Comparison of ENCODE assay signal across 17 cellular contexts in the genomic region with DNA sequence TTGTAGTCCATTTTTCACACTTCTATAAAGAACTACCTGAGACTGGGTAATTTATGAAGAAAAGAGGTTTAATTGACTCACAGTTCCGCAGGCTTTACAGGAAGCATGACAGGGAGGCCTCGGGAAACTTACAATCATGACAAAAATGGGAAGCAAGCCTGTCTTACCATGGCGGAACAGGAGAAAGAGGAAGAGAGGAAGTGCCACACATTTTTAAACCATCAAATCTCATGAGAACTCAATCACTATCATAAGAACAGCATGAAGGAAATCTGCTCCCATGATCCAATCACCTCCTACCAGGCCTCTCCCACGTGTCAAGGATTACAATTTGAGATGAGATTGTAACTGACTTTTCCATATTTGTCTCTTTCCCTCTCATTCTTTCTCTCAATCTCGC.
"Had no signal": no experiment of that assay in that cellular context is flagged by ENCODE, and none has a peak within 500 bp of the region (broad histone marks: within the 10 kb centered on the region; RNA-seq: fewer than 3 reads in every experiment).

No MANE protein-coding gene starts in this region.

- H3K9me3 Mint-ChIP-seq: naive thymus-derived CD4-positive, alpha-beta T cell; nephron progenitor cell; stimulated activated naive CD8-positive, alpha-beta T cell treated with anti-CD3 and anti-CD28 coated beads, Interleukin-15, amount 100 ng/mL, for 72 hours had no signal

- H3K27me3 Mint-ChIP-seq: stimulated activated naive B cell treated with anti-CD40 and anti-IgM and Interleukin-4, amounts not matched to agents 10 μg/mL and 1 μg/mL and 100 μg/mL, for 72 hours; stimulated activated naive CD8-positive, alpha-beta T cell treated with anti-CD3 and anti-CD28 coated beads, Interleukin-15, amount 100 ng/mL, for 72 hours had no signal

- H3K4me1 Mint-ChIP-seq: naive thymus-derived CD4-positive, alpha-beta T cell; nephron progenitor cell; stimulated activated naive CD8-positive, alpha-beta T cell treated with anti-CD3 and anti-CD28 coated beads, Interleukin-15, amount 100 ng/mL, for 72 hours had no signal

- H3K4me3 Mint-ChIP-seq: naive thymus-derived CD4-positive, alpha-beta T cell; nephron progenitor cell; stimulated activated naive B cell treated with anti-CD40 and anti-IgM and Interleukin-4, amounts not matched to agents 10 μg/mL and 1 μg/mL and 100 μg/mL, for 72 hours; stimulated activated naive CD8-positive, alpha-beta T cell treated with anti-CD3 and anti-CD28 coated beads, Interleukin-15, amount 100 ng/mL, for 72 hours had no signal

- DNase-seq: effector memory CD4-positive, alpha-beta T cell; heart left ventricle; hippocampal formation; left colon; mesendoderm; naive thymus-derived CD4-positive, alpha-beta T cell; nephron progenitor cell; right lobe of liver; spleen; stimulated activated CD4-positive, alpha-beta T cell treated with anti-CD3 and anti-CD28 coated beads, Interleukin-15, amount 100 ng/mL, for 24 hours; stimulated activated CD4-positive, alpha-beta T cell treated with anti-CD3 and anti-CD28 coated beads, Interleukin-1b, Interleukin-23, amount 100 ng/mL, for 48 hours; stimulated activated CD4-positive, alpha-beta T cell treated with anti-CD3 and anti-CD28 coated beads, Interleukin-4, amount 100 ng/mL, for 24 hours; stimulated activated naive B cell treated with anti-CD40 and anti-IgM and Interleukin-4, amounts not matched to agents 10 μg/mL and 1 μg/mL and 100 μg/mL, for 72 hours; stimulated activated naive CD8-positive, alpha-beta T cell treated with anti-CD3 and anti-CD28 coated beads, Interleukin-15, amount 100 ng/mL, for 72 hours; testis; upper lobe of right lung had no signal

- H3K27ac Mint-ChIP-seq: naive thymus-derived CD4-positive, alpha-beta T cell; nephron progenitor cell; stimulated activated naive B cell treated with anti-CD40 and anti-IgM and Interleukin-4, amounts not matched to agents 10 μg/mL and 1 μg/mL and 100 μg/mL, for 72 hours; stimulated activated naive CD8-positive, alpha-beta T cell treated with anti-CD3 and anti-CD28 coated beads, Interleukin-15, amount 100 ng/mL, for 72 hours had no signal

- ATAC-seq: esophagus mucosa; heart left ventricle; left colon; naive thymus-derived CD4-positive, alpha-beta T cell; right lobe of liver; stimulated activated naive B cell treated with anti-CD40 and anti-IgM and Interleukin-4, amounts not matched to agents 10 μg/mL and 1 μg/mL and 100 μg/mL, for 72 hours; stimulated activated naive CD8-positive, alpha-beta T cell treated with anti-CD3 and anti-CD28 coated beads, Interleukin-15, amount 100 ng/mL, for 72 hours; upper lobe of right lung had no signal
